ENCODE assay signal across 6 cellular contexts in genomic region chr15:100735654-100736053, GRCh38.
"Had no signal": no experiment of that assay in that cellular context is flagged by ENCODE, and none has a peak within 500 bp of the region (broad histone marks: within the 10 kb centered on the region; RNA-seq: fewer than 3 reads in every experiment).

No MANE protein-coding gene starts in this region.

- H3K4me3 Mint-ChIP-seq: H9 had no signal

- ATAC-seq: HepG2, K562 had no signal

- H3K4me3 ChIP-seq: GM23248, K562 had no signal

- H3K9ac ChIP-seq: GM23248 had no signal

- H3K27ac Mint-ChIP-seq: H9 had no signal

- DNase-seq: GM23248, H9, HCEC 1CT had no signal

- H2AFZ ChIP-seq: GM23248 had no signal

- H3K9me3 Mint-ChIP-seq: H9 had no signal

- H3K27ac ChIP-seq: GM23248, HL-60 had no signal
